In the genomic region with DNA sequence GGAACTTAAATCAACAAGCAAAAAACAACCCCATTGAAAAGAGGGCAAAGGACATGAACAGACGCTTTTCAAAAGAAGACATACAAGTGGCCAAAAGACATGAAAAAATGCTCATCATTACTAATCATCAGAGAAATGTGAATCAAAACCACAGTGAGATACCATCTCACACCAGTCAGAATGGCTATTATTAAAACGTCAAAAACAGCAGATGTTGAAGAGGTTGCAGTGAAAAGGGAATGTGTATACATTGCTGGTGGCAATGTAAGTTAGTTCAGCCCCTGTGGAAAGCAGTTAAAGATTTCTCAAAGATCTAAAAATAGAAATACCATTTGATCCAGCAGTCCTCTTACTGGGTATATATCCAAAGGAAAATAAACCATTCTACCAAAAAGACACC, we compare ENCODE assay signal across 19 cellular contexts. TPM values are rescaled to one million over a fixed set of nuclear protein-coding genes. Genes with fewer than 3 reads are reported as not detected.
"Had no signal": no experiment of that assay in that cellular context is flagged by ENCODE, and none has a peak within 500 bp of the region (broad histone marks: within the 10 kb centered on the region; RNA-seq: fewer than 3 reads in every experiment).

No MANE protein-coding gene starts in this region.

- H3K4me1 ChIP-seq: upper lobe of left lung had no signal

- H3K27ac Mint-ChIP-seq: activated naive CD4-positive, alpha-beta T cell treated with anti-CD3 and anti-CD28 coated beads, Interleukin-2, amount 50 U/mL, for 72 hours; effector memory CD8-positive, alpha-beta T cell; nephron; stimulated activated naive CD8-positive, alpha-beta T cell treated with anti-CD3 and anti-CD28 coated beads, Interleukin-15, Interleukin-2, amounts not matched to agents 100 ng/mL and 50 ng/mL, for 24 hours; T-helper 2 cell treated with Interferon-gamma antibody and Interleukin-4, amounts not matched to agents 5 μg/mL and 100 μg/mL, for 36 hours had no signal

- H3K4me3 ChIP-seq: lung, mucosa of descending colon, upper lobe of left lung had no signal

- DNase-seq: activated CD4-positive, alpha-beta T cell treated with anti-CD3 and anti-CD28 coated beads, Interleukin-2, amount 50 U/mL, for 4 hours; activated CD4-positive, CD25-positive, alpha-beta regulatory T cell treated with anti-CD3 and anti-CD28 coated beads, Interleukin-2, amount 50 U/mL, for 72 hours; activated effector memory CD4-positive, alpha-beta T cell treated with anti-CD3 and anti-CD28 coated beads, Interleukin-2, amount 50 U/mL, for 16 hours; activated T-cell treated with anti-CD3 and anti-CD28 coated beads, Interleukin-2, amount 50 U/mL, for 4 hours; effector memory CD8-positive, alpha-beta T cell; glutamatergic neuron; left colon; mucosa of descending colon; stimulated activated CD4-positive, alpha-beta T cell treated with anti-CD3 and anti-CD28 coated beads, Interleukin-4, amount 100 ng/mL, for 1 hour; stimulated activated CD8-positive, alpha-beta memory T cell treated with anti-CD3 and anti-CD28 coated beads, Interleukin-4, amount 100 ng/mL, for 48 hours; upper lobe of left lung had no signal

- H3K36me3 Mint-ChIP-seq: activated naive CD4-positive, alpha-beta T cell treated with anti-CD3 and anti-CD28 coated beads, Interleukin-2, amount 50 U/mL, for 72 hours had no signal

- H3K27ac ChIP-seq: epithelial cell of prostate had no signal

- H3K4me3 Mint-ChIP-seq: activated T-cell treated with anti-CD3 and anti-CD28 coated beads, Interleukin-2, amount 50 U/mL, for 4 hours; effector memory CD8-positive, alpha-beta T cell; nephron; stimulated activated naive CD8-positive, alpha-beta T cell treated with anti-CD3 and anti-CD28 coated beads, Interleukin-15, Interleukin-2, amounts not matched to agents 100 ng/mL and 50 ng/mL, for 24 hours; T-helper 2 cell treated with Interferon-gamma antibody and Interleukin-4, amounts not matched to agents 5 μg/mL and 100 μg/mL, for 36 hours had no signal

- H3K9me3 Mint-ChIP-seq: activated naive CD4-positive, alpha-beta T cell treated with anti-CD3 and anti-CD28 coated beads, Interleukin-2, amount 50 U/mL, for 72 hours; activated T-cell treated with anti-CD3 and anti-CD28 coated beads, Interleukin-2, amount 50 U/mL, for 4 hours; effector memory CD8-positive, alpha-beta T cell; nephron; stimulated activated naive CD8-positive, alpha-beta T cell treated with anti-CD3 and anti-CD28 coated beads, Interleukin-15, Interleukin-2, amounts not matched to agents 100 ng/mL and 50 ng/mL, for 24 hours; T-helper 2 cell treated with Interferon-gamma antibody and Interleukin-4, amounts not matched to agents 5 μg/mL and 100 μg/mL, for 36 hours had no signal

- H3K9me3 ChIP-seq: mucosa of descending colon, upper lobe of left lung had no signal

- H3K27me3 ChIP-seq: upper lobe of left lung had no signal

- ATAC-seq: activated naive CD4-positive, alpha-beta T cell treated with anti-CD3 and anti-CD28 coated beads, Interleukin-2, amount 50 U/mL, for 72 hours; activated T-cell treated with anti-CD3 and anti-CD28 coated beads, Interleukin-2, amount 50 U/mL, for 4 hours; effector memory CD8-positive, alpha-beta T cell; left colon; mucosa of descending colon had no signal

- H3K36me3 ChIP-seq: upper lobe of left lung had no signal

RNA-seq across cellular contexts. Expression of a gene that starts 22.6 kb away (rescaled TPM):
- total RNA-seq: activated T-cell treated with anti-CD3 and anti-CD28 coated beads, Interleukin-2, amount 50 U/mL, for 4 hours; bronchial epithelial cell; left colon; pulmonary artery endothelial cell had no signal
